Comparison of ENCODE assay signal across 21 cellular contexts in genomic region chr2:98944786-98945185, GRCh38. TPM values are rescaled to one million over a fixed set of nuclear protein-coding genes. Genes with fewer than 3 reads are reported as not detected.
A peak's percentile ranks its signal among the peaks of the same experiment; 100 is the strongest.
DNase-seq lines count a peak whose midpoint lies in the region; ATAC-seq, FAIRE-seq and TF ChIP-seq lines count a peak whose summit lies in the region.
"Had no signal": no experiment of that assay in that cellular context is flagged by ENCODE, and none has a peak within 500 bp of the region (broad histone marks: within the 10 kb centered on the region; RNA-seq: fewer than 3 reads in every experiment).

No MANE protein-coding gene starts in this region.

- H3K36me3 ChIP-seq in astrocyte (ENCODE audit: insufficient read depth, low read length), result no peaks in the 10 kb centered on the region
- H3K36me3 ChIP-seq: MG63 had no signal

- no peak for ATAC-seq in HG02884 (IDR thresholded peaks at IDR 0.05; ENCODE audit: unreplicated experiment)
- ATAC-seq in GM19324 (IDR thresholded peaks at IDR 0.05; ENCODE audit: low FRiP score, unreplicated experiment), result no peak
- ATAC-seq: CD8-positive, alpha-beta T cell; esophagus mucosa; left ventricle myocardium superior; mucosa of descending colon; right cardiac atrium had no signal

- H3K4me2 ChIP-seq in astrocyte (ENCODE audit: low read length), result no peak overlapping the region

- peak; percentile 28 for DNase-seq in Daoy (ENCODE audit: low read depth)
- DNase-seq in astrocyte (ENCODE audit: low read depth), result peak; percentile 82
- peak; percentile 56 for DNase-seq in fibroblast of mammary gland (ENCODE audit: low read depth)
- peak; percentile 78 for DNase-seq in renal cortical epithelial cell (ENCODE audit: low read depth)
- DNase-seq in dorsolateral prefrontal cortex, result no peak
- DNase-seq in COLO668 (lab: John Stamatoyannopoulos, UW; ENCODE audit: unreplicated experiment), result no peak
- DNase-seq: activated CD4-positive, alpha-beta memory T cell treated with anti-CD3 and anti-CD28 coated beads for 36 hours; activated CD4-positive, CD25-positive, alpha-beta regulatory T cell; activated effector memory CD4-positive, alpha-beta T cell treated with anti-CD3 and anti-CD28 coated beads, Interleukin-2, amount 50 U/mL, for 16 hours; CD8-positive, alpha-beta T cell; effector CD8-positive, alpha-beta T cell; left ventricle myocardium superior; MG63; mucosa of descending colon; NCI-H1417 treated with DMSO at 0.1 percent for 48 hours; NCI-H526 treated with DMSO at 0.1 percent for 48 hours; right cardiac atrium; T1000 had no signal

- H3K27ac Mint-ChIP-seq in astrocyte (ENCODE audit: unreplicated experiment), result peak overlapping the region; percentile 88
- H3K27ac Mint-ChIP-seq: activated CD4-positive, alpha-beta memory T cell treated with anti-CD3 and anti-CD28 coated beads for 36 hours; CD8-positive, alpha-beta T cell had no signal

- FAIRE-seq in astrocyte (lab: Jason Lieb, UNC), result no peak

- no peaks in the 10 kb centered on the region for H3K9me3 ChIP-seq in astrocyte (ENCODE audit: insufficient read depth, low read depth, low read length)
- H3K9me3 ChIP-seq: MG63, mucosa of descending colon had no signal

- no peaks in the 10 kb centered on the region for H3K36me3 Mint-ChIP-seq in astrocyte (ENCODE audit: low read depth, unreplicated experiment)
- H3K36me3 Mint-ChIP-seq: activated CD4-positive, alpha-beta memory T cell treated with anti-CD3 and anti-CD28 coated beads for 36 hours; CD8-positive, alpha-beta T cell had no signal

- TF ChIP-seq CTCF in astrocyte (IDR thresholded peaks at IDR 0.05; ENCODE audit: insufficient read depth, low read depth, low read length) (no peak), fibroblast of mammary gland (conservative IDR thresholded peaks at IDR 0.05; ENCODE audit: control insufficient read depth, insufficient read depth, low read depth, low read length) (no peak), dorsolateral prefrontal cortex (IDR thresholded peaks at IDR 0.05 in 54 of 56, conservative IDR thresholded peaks at IDR 0.05 in 2 of 56; ENCODE audit: low read depth in 1 of 56, partially characterized antibody in 56 of 56) (no peak)

- H3K27me3 Mint-ChIP-seq in astrocyte (ENCODE audit: low read depth, unreplicated experiment), result no peaks in the 10 kb centered on the region

- H3K79me2 ChIP-seq in astrocyte (ENCODE audit: insufficient read depth, low read length), result no peaks in the 10 kb centered on the region

- H3K9ac ChIP-seq in astrocyte (ENCODE audit: low read length), result no peak overlapping the region

- no peaks in the 10 kb centered on the region for H4K20me1 ChIP-seq in astrocyte (ENCODE audit: insufficient read depth, low read length)

- peaks cover 16% of the 10 kb centered on the region for H3K27me3 ChIP-seq in astrocyte (ENCODE audit: insufficient read depth, low read length)
- H3K27me3 ChIP-seq in dorsolateral prefrontal cortex, result no peaks in the 10 kb centered on the region
- H3K27me3 ChIP-seq: MG63 had no signal

- H3K4me1 Mint-ChIP-seq in astrocyte (ENCODE audit: low read depth, unreplicated experiment), result peaks cover 50% of the 10 kb centered on the region

- H3K4me1 ChIP-seq in astrocyte (ENCODE audit: insufficient read depth, low read length), result peaks cover 4% of the 10 kb centered on the region

- intact Hi-C loops in dorsolateral prefrontal cortex (cut with DNase I), result no loop called here

- H3K9me3 Mint-ChIP-seq in astrocyte (ENCODE audit: unreplicated experiment), result no peaks in the 10 kb centered on the region
- H3K9me3 Mint-ChIP-seq: activated CD4-positive, alpha-beta memory T cell treated with anti-CD3 and anti-CD28 coated beads for 36 hours; CD8-positive, alpha-beta T cell had no signal

- H3K4me3 Mint-ChIP-seq in astrocyte (ENCODE audit: unreplicated experiment), result no peak overlapping the region
- H3K4me3 Mint-ChIP-seq: activated CD4-positive, alpha-beta memory T cell treated with anti-CD3 and anti-CD28 coated beads for 36 hours; CD8-positive, alpha-beta T cell had no signal

- H3K27ac ChIP-seq in astrocyte (ENCODE audit: low read depth, low read length) (no peak overlapping the region), dorsolateral prefrontal cortex (peak overlapping the region in 15 of 59 donors; percentile 1 to 86 (median 49))

- H3K4me3 ChIP-seq in astrocyte (ENCODE audit: insufficient read depth, low read depth, low read length) (no peak overlapping the region), fibroblast of mammary gland (ENCODE audit: control insufficient read depth, low read depth, low read length) (no peak overlapping the region), dorsolateral prefrontal cortex (no peak overlapping the region)
- H3K4me3 ChIP-seq: MG63, mucosa of descending colon had no signal

- H2AFZ ChIP-seq in astrocyte (ENCODE audit: low read depth, low read length), result no peak overlapping the region

RNA-seq across cellular contexts. Expression of gene CRACDL, which starts 8.8 kb away (rescaled TPM):
- total RNA-seq in Daoy (2014; rRNA removed; shearing (Covaris generic)), result 0.33 and 1.3 TPM in 2 replicates
- total RNA-seq in astrocyte (1.8 and 5.7 TPM in 2 replicates), renal cortical epithelial cell (3.0 and 6.3 TPM in 2 replicates), dorsolateral prefrontal cortex (100 to 1,000 TPM in 78 of 120 experiments, 10 to 100 TPM in 42; 32.4 to 184 (median 107) TPM)

Comparison
In these comparisons a context has a peak if more than half of its experiments do, and no peak if none do; other contexts are left out.
1. DNase-seq: peak in Daoy (single experiment), astrocyte (single experiment), fibroblast of mammary gland (single experiment) and renal cortical epithelial cell (single experiment); none in dorsolateral prefrontal cortex (0 of 10) and COLO668 (single experiment).